ENCODE assay signal across 30 cellular contexts in the genomic region with DNA sequence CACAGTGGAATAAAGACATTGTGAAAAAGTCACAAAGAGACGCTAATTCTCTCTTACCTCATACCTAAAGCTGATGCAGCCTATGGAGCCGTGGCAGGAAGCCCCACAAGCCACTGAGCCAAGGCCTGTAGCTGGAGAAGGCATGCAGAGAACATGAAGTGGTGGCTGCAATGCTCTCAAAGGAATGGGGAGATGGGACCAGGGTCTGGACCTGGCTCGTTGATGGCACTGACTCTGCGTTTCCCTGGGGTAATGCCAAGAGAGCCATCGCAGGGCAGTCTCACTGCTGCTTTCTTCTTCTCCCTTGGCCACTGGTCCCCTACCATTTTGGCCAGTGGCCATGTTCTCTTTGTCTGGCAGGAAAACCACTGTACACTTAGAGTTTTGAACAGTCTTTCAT.
"Had no signal": no experiment of that assay in that cellular context is flagged by ENCODE, and none has a peak within 500 bp of the region (broad histone marks: within the 10 kb centered on the region; RNA-seq: fewer than 3 reads in every experiment).

No MANE protein-coding gene starts in this region.

- H3K27me3 ChIP-seq: MG63, SJSA1 had no signal

- H3K4me3 ChIP-seq: MG63, PC-9, SJSA1 had no signal

- H3K9me3 ChIP-seq: MG63, SJSA1, SK-N-SH had no signal

- H2AFZ ChIP-seq: PC-9 had no signal

- ATAC-seq: Panc1 had no signal

- DNase-seq: Kasumi-1, KG1, MG63, NCI-H1048, NCI-H1092 treated with DMSO at 0.1 percent for 48 hours, NCI-H1105 treated with DMSO at 0.1 percent for 48 hours, NCI-H1417, NCI-H1436, NCI-H146, NCI-H1694, NCI-H1930, NCI-H2029 treated with DMSO at 0.1 percent for 48 hours, NCI-H2081 treated with DMSO at 0.1 percent for 48 hours, NCI-H2107, NCI-H2171, NCI-H2227 treated with DMSO at 0.1 percent for 48 hours, NCI-H345, NCI-H446, NCI-H524 treated with DMSO at 0.1 percent for 48 hours, NCI-H526 treated with DMSO at 0.1 percent for 48 hours, NCI-H774, PC-9, Right ventricle myocardium superior, SHP77 treated with DMSO at 0.1 percent for 48 hours, SK-N-SH, SW 1271 had no signal

- H3K9ac ChIP-seq: SK-N-SH had no signal

- FAIRE-seq: RCC 7860 had no signal

- H3K4me2 ChIP-seq: PC-9, SK-N-SH had no signal

- H3K27ac ChIP-seq: PC-9, RWPE1, SJSA1 had no signal

- H3K36me3 ChIP-seq: MG63, SJSA1 had no signal
